9 cellular contexts compared by ENCODE assay signal in the genomic region with DNA sequence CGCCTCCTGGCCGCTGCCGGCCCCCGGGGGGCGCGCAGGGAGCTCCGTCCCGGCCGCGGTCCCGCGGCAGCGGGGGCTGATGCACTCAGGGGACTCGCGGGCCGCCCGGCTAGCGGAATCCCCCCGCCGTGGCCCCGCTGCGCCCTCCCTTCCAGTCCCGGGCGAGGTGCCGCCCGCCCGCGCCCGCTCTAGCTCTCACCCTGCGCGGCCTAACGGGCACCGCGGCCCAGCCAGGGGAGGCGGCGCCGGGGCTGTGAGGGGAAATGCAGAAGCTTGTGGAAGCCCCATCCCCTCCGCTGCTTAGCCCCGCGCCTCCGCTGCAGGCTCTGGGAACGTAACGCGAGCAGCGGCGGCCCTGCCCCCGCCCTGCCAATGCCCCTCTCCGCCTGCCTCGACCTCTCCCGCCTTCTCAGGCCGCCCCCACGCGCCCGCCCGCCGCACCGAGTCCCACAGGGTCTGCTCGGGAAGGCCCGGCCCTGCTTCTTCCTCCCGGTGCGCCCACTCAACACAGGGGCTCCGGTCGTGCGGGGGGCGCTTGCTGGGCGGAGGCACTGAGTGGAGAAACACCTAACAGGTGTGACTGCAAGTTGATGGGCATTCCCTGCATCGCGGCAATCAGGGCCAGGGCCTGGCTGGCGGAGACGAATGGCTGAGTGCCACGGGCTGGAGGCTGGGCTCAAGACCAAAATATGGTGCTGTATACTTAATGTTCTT. TPM values are rescaled to one million over a fixed set of nuclear protein-coding genes. Genes with fewer than 3 reads are reported as not detected.
DNase-seq lines count a peak whose midpoint lies in the region; ATAC-seq and TF ChIP-seq lines count a peak whose summit lies in the region.
"Had no signal": no experiment of that assay in that cellular context is flagged by ENCODE, and none has a peak within 500 bp of the region (broad histone marks: within the 10 kb centered on the region; RNA-seq: fewer than 3 reads in every experiment).

No MANE protein-coding gene starts in this region.

- 0 to 1% (median 1%) methylated on average over 36 to 71 of the region's 71 CpGs for WGBS in psoas muscle, 3 donors

- H3K4me3 Mint-ChIP-seq in activated CD8-positive, alpha-beta memory T cell treated with anti-CD3 and anti-CD28 coated beads, Interleukin-2, amount 10 ng/mL, durations not matched to agents 7 days and 5 days = no peak overlapping the region

- intact Hi-C loops in left cardiac atrium (cut with DNase I) (no loop called here), psoas muscle (cut with DNase I) (no loop called here)

- H3K9me3 ChIP-seq in psoas muscle = no peaks in the 10 kb centered on the region

- no peaks in the 10 kb centered on the region for H3K36me3 Mint-ChIP-seq in activated CD8-positive, alpha-beta memory T cell treated with anti-CD3 and anti-CD28 coated beads, Interleukin-2, amount 10 ng/mL, durations not matched to agents 7 days and 5 days

- no peaks in the 10 kb centered on the region for H3K9me3 Mint-ChIP-seq in activated CD8-positive, alpha-beta memory T cell treated with anti-CD3 and anti-CD28 coated beads, Interleukin-2, amount 10 ng/mL, durations not matched to agents 7 days and 5 days (ENCODE audit: low read depth)

- TF ChIP-seq CTCF in VCaP (conservative IDR thresholded peaks at IDR 0.05) = no peak
- TF ChIP-seq CTCF in psoas muscle (IDR thresholded peaks at IDR 0.05) = peak; percentile 5

- H3K27ac Mint-ChIP-seq in activated CD8-positive, alpha-beta memory T cell treated with anti-CD3 and anti-CD28 coated beads, Interleukin-2, amount 10 ng/mL, durations not matched to agents 7 days and 5 days = no peak overlapping the region

- H3K36me3 ChIP-seq in psoas muscle (ENCODE audit: insufficient read depth in 1 of 2, low read depth in 1 of 2) = no peaks in the 10 kb centered on the region

- DNase-seq in activated CD8-positive, alpha-beta memory T cell treated with anti-CD3 and anti-CD28 coated beads, Interleukin-2, amount 50 U/mL, for 48 hours = peak; percentile 49
- no peak for DNase-seq in activated CD8-positive, alpha-beta memory T cell treated with anti-CD3 and anti-CD28 coated beads, Interleukin-2, amount 10 ng/mL, durations not matched to agents 7 days and 5 days
- DNase-seq in left cardiac atrium (peak; percentile 21), psoas muscle (peak; percentile 10 to 58), LoVo (ENCODE audit: low spot score) (no peak), mesenteric fat pad (ENCODE audit: low spot score) (no peak), NCI-H187 (lab: John Stamatoyannopoulos, UW) (no peak)

- H3K27ac ChIP-seq in VCaP (peak overlapping the region; percentile 47), psoas muscle (no peak overlapping the region)

- peaks cover 58% of the 10 kb centered on the region for H3K27me3 Mint-ChIP-seq in activated CD8-positive, alpha-beta memory T cell treated with anti-CD3 and anti-CD28 coated beads, Interleukin-2, amount 10 ng/mL, durations not matched to agents 7 days and 5 days

- CTCF ChIA-PET in activated CD8-positive, alpha-beta memory T cell treated with anti-CD3 and anti-CD28 coated beads, Interleukin-2, amount 10 ng/mL, durations not matched to agents 7 days and 5 days (lab: Charles Lee) = no interaction called here

- H3K27me3 ChIP-seq in psoas muscle (ENCODE audit: insufficient read depth in 3 of 3, low read length in 2 of 3) = peaks cover 0 to 33% (median 11%) of the 10 kb centered on the region in 3 donors

- peak overlapping the region; percentile 68 for H3K4me3 ChIP-seq in psoas muscle

- ATAC-seq in activated CD8-positive, alpha-beta memory T cell treated with anti-CD3 and anti-CD28 coated beads, Interleukin-2, amount 10 ng/mL, durations not matched to agents 7 days and 5 days = no peak
- ATAC-seq in left cardiac atrium = peak; percentile 69 to 73
- peak; percentile 47 to 84 (median 72) for ATAC-seq in psoas muscle

- peaks cover 4% of the 10 kb centered on the region for H3K4me1 ChIP-seq in psoas muscle

- peaks cover 7% of the 10 kb centered on the region for H3K4me1 Mint-ChIP-seq in activated CD8-positive, alpha-beta memory T cell treated with anti-CD3 and anti-CD28 coated beads, Interleukin-2, amount 10 ng/mL, durations not matched to agents 7 days and 5 days

RNA-seq across cellular contexts. Expression of a gene that starts 0.4 kb away (rescaled TPM):
- not detected for total RNA-seq in activated CD8-positive, alpha-beta memory T cell treated with anti-CD3 and anti-CD28 coated beads, Interleukin-2, amount 10 ng/mL, durations not matched to agents 7 days and 5 days
- total RNA-seq in left cardiac atrium (under 1 TPM in 1 of 2 donors, not detected in 1; 0.71 TPM), psoas muscle (not detected), mesenteric fat pad (not detected)
- under 1 TPM in 1 of 3 donors, not detected in 2; 0.03 TPM for polyA plus RNA-seq in psoas muscle
- total RNA-seq: T-helper 2 cell treated with Interferon-gamma antibody and Interleukin-4, amounts not matched to agents 100 ng/mL and 5 ng/mL, for 36 hours had no signal

Comparison
In these comparisons a context has a peak if more than half of its experiments do, and no peak if none do; other contexts are left out.
1. DNase-seq: peak in activated CD8-positive, alpha-beta memory T cell treated with anti-CD3 and anti-CD28 coated beads, Interleukin-2, amount 50 U/mL, for 48 hours (single experiment), left cardiac atrium (single experiment) and psoas muscle (2 of 2); none in activated CD8-positive, alpha-beta memory T cell treated with anti-CD3 and anti-CD28 coated beads, Interleukin-2, amount 10 ng/mL, durations not matched to agents 7 days and 5 days (single experiment), LoVo (single experiment), mesenteric fat pad (single experiment) and NCI-H187 (0 of 2).